ENCODE assay signal across 8 cellular contexts in genomic region chr11:7986768-7987559, GRCh38. TPM values are rescaled to one million over a fixed set of nuclear protein-coding genes. Genes with fewer than 3 reads are reported as not detected.
DNase-seq lines count a peak whose midpoint lies in the region; ATAC-seq and TF ChIP-seq lines count a peak whose summit lies in the region.

TSS of gene EIF3F (plus strand) at chr11:7987337. CDS start at chr11:7987353, 16 bp downstream.

- peak within 1 kb of the TSS; percentile 95 for H3K4me3 Mint-ChIP-seq in activated CD4-positive, alpha-beta T cell treated with anti-CD3 and anti-CD28 coated beads, Interleukin-2, amount 10 ng/mL, durations not matched to agents 24 days and 14 days

- H3K27ac Mint-ChIP-seq in activated CD4-positive, alpha-beta T cell treated with anti-CD3 and anti-CD28 coated beads, Interleukin-2, amount 10 ng/mL, durations not matched to agents 24 days and 14 days: peak within 1 kb of the TSS; percentile 95

- H3K36me3 Mint-ChIP-seq in activated CD4-positive, alpha-beta T cell treated with anti-CD3 and anti-CD28 coated beads, Interleukin-2, amount 10 ng/mL, durations not matched to agents 24 days and 14 days (ENCODE audit: low read depth): peaks cover 22% of the 10 kb centered on the region

- peak; percentile 99 for DNase-seq in NCI-H526 treated with DMSO at 0.1 percent for 48 hours (lab: John Stamatoyannopoulos, UW)
- peak; percentile 97 for DNase-seq in activated CD4-positive, alpha-beta T cell treated with anti-CD3 and anti-CD28 coated beads, Interleukin-2, amount 10 ng/mL, durations not matched to agents 24 days and 14 days
- DNase-seq in coronary artery (ENCODE audit: low spot score): peak; percentile 95
- DNase-seq in left colon: peak; percentile 86 to 91
- peak; percentile 91 for DNase-seq in stimulated activated CD4-positive, alpha-beta T cell treated with anti-CD3 and anti-CD28 coated beads, Interleukin-1b, Interleukin-23, amount 100 ng/mL, for 48 hours

- peaks cover 21 to 43% (median 39%) of the 10 kb centered on the region in 11 experiments for H3K36me3 ChIP-seq in BLaER1 treated with 17β-estradiol and CSF1 and Interleukin-3, amounts not matched to agents 10 nM and 100 nM

- no peaks in the 10 kb centered on the region for H3K27me3 Mint-ChIP-seq in activated CD4-positive, alpha-beta T cell treated with anti-CD3 and anti-CD28 coated beads, Interleukin-2, amount 10 ng/mL, durations not matched to agents 24 days and 14 days

- ATAC-seq in GM19328 (IDR thresholded peaks at IDR 0.05; ENCODE audit: unreplicated experiment) (peak; percentile 99), HG03520 (IDR thresholded peaks at IDR 0.05; ENCODE audit: unreplicated experiment) (peak; percentile 96), left colon (peak; percentile 99)

- intact Hi-C loops in activated CD4-positive, alpha-beta T cell treated with anti-CD3 and anti-CD28 coated beads, Interleukin-2, amount 10 ng/mL, durations not matched to agents 24 days and 14 days (cut with micrococcal nuclease): loop anchor here (1.0 to 5.0 kb wide), 5 partner anchors 32 to 1304 kb away; partner anchors contain the start of genes MRPL17, RPL27A, TMEM9B and TRIM66
- intact Hi-C loops in left colon (cut with DNase I, micrococcal nuclease): loop anchor here in 1 of 2 donors (2.0 kb wide), 1 partner anchor 94 kb away; no protein-coding TSS in a partner anchor

- peak within 1 kb of the TSS; percentile 76 to 95 (median 88) for H3K4me3 ChIP-seq in BLaER1 treated with 17β-estradiol and CSF1 and Interleukin-3, amounts not matched to agents 10 nM and 100 nM
- H3K4me3 ChIP-seq in coronary artery: peak within 1 kb of the TSS; percentile 84

- peaks cover 23% of the 10 kb centered on the region for H3K4me1 Mint-ChIP-seq in activated CD4-positive, alpha-beta T cell treated with anti-CD3 and anti-CD28 coated beads, Interleukin-2, amount 10 ng/mL, durations not matched to agents 24 days and 14 days

- no peaks in the 10 kb centered on the region for H3K27me3 ChIP-seq in BLaER1 treated with 17β-estradiol and CSF1 and Interleukin-3, amounts not matched to agents 10 nM and 100 nM

- peaks cover 33 to 60% (median 50%) of the 10 kb centered on the region in 10 experiments for H3K4me1 ChIP-seq in BLaER1 treated with 17β-estradiol and CSF1 and Interleukin-3, amounts not matched to agents 10 nM and 100 nM

- H3K9ac ChIP-seq in BLaER1 treated with 17β-estradiol and CSF1 and Interleukin-3, amounts not matched to agents 10 nM and 100 nM: peak within 1 kb of the TSS; percentile 81 to 93 (median 85)

- H4K20me1 ChIP-seq in BLaER1 treated with 17β-estradiol and CSF1 and Interleukin-3, amounts not matched to agents 10 nM and 100 nM: peaks cover 0 to 42% (median 35%) of the 10 kb centered on the region in 11 experiments; a peak in 15 of 22 replicates

- H3K9me3 Mint-ChIP-seq in activated CD4-positive, alpha-beta T cell treated with anti-CD3 and anti-CD28 coated beads, Interleukin-2, amount 10 ng/mL, durations not matched to agents 24 days and 14 days: no peaks in the 10 kb centered on the region

- peak within 1 kb of the TSS; percentile 87 to 98 (median 97) for H3K4me2 ChIP-seq in BLaER1 treated with 17β-estradiol and CSF1 and Interleukin-3, amounts not matched to agents 10 nM and 100 nM

- no peaks in the 10 kb centered on the region for H3K9me3 ChIP-seq in BLaER1 treated with 17β-estradiol and CSF1 and Interleukin-3, amounts not matched to agents 10 nM and 100 nM (replicated peaks in 1 of 11)

- peak; percentile 62 for TF ChIP-seq CTCF in coronary artery (IDR thresholded peaks at IDR 0.05)

- peak within 1 kb of the TSS; percentile 51 to 92 (median 83); a peak in 21 of 22 replicates for H3K27ac ChIP-seq in BLaER1 treated with 17β-estradiol and CSF1 and Interleukin-3, amounts not matched to agents 10 nM and 100 nM
- H3K27ac ChIP-seq in coronary artery: peak within 1 kb of the TSS; percentile 75 to 79

RNA-seq across cellular contexts. Expression of gene EIF3F, which starts in this region (rescaled TPM):
- total RNA-seq in activated CD4-positive, alpha-beta T cell treated with anti-CD3 and anti-CD28 coated beads, Interleukin-2, amount 10 ng/mL, durations not matched to agents 24 days and 14 days: 224 and 226 TPM in 2 replicates
- total RNA-seq in left colon: 100 to 1,000 TPM; 198 to 218 TPM

Comparison
In these comparisons a context has a peak if more than half of its experiments do, and no peak if none do; other contexts are left out.
1. Peak in every context shown above with its lines: DNase-seq, ATAC-seq, H3K4me3 ChIP-seq and H3K27ac ChIP-seq.